ENCODE assay signal across 23 cellular contexts in genomic region chr17:12099412-12099811, GRCh38.
DNase-seq lines count a peak whose midpoint lies in the region; ATAC-seq and TF ChIP-seq lines count a peak whose summit lies in the region.
"Had no signal": no experiment of that assay in that cellular context is flagged by ENCODE, and none has a peak within 500 bp of the region (broad histone marks: within the 10 kb centered on the region; RNA-seq: fewer than 3 reads in every experiment).

No MANE protein-coding gene starts in this region.

- no peak for TF ChIP-seq RAD21 in liver (IDR thresholded peaks at IDR 0.05)

- no peak overlapping the region for H3K27ac ChIP-seq in liver (ENCODE audit: low read depth in 1 of 2, low read length in 2 of 2)
- no peak overlapping the region for H3K27ac ChIP-seq in breast epithelium
- H3K27ac ChIP-seq: BLaER1 had no signal

- H3K27me3 ChIP-seq in endocrine pancreas (ENCODE audit: control insufficient read depth, insufficient read depth, low read length): no peaks in the 10 kb centered on the region
- H3K27me3 ChIP-seq in liver (ENCODE audit: control insufficient read depth in 4 of 4, insufficient read depth in 4 of 4, low read length in 3 of 4): no peaks in the 10 kb centered on the region
- no peaks in the 10 kb centered on the region for H3K27me3 ChIP-seq in breast epithelium
- H3K27me3 ChIP-seq: BE2C, BLaER1 had no signal

- 98% methylated on average over 1 of the region's 1 CpG for WGBS in liver

- peaks cover 10% of the 10 kb centered on the region for H3K4me1 ChIP-seq in endocrine pancreas (ENCODE audit: control insufficient read depth, insufficient read depth, low read length)
- H3K4me1 ChIP-seq in liver (ENCODE audit: control insufficient read depth in 4 of 4, insufficient read depth in 4 of 4, low read length in 3 of 4): peaks cover 0 to 5% (median 0%) of the 10 kb centered on the region in 4 donors
- no peaks in the 10 kb centered on the region for H3K4me1 ChIP-seq in breast epithelium
- H3K4me1 ChIP-seq: BE2C had no signal

- TF ChIP-seq CTCF in liver (IDR thresholded peaks at IDR 0.05; ENCODE audit: low read depth, low read length, missing input control) (no peak), breast epithelium (IDR thresholded peaks at IDR 0.05) (no peak)

- no peak for DNase-seq in left lobe of liver (ENCODE audit: low spot score)
- no peak for DNase-seq in T-helper 1 cell
- no peak for DNase-seq in GM19238 (ENCODE audit: insufficient read length, low spot score)
- DNase-seq in breast epithelium (ENCODE audit: low spot score in 2 of 2): no peak
- DNase-seq: 8988T; BE2C; C1 segment of cervical spinal cord; CD4-positive, alpha-beta memory T cell; CD4-positive, CD25-positive, alpha-beta regulatory T cell; CD8-positive, alpha-beta memory T cell; COR-L47; DMS 273 treated with DMSO at 0.1 percent for 48 hours; DMS153; DMS53; DMS79; DND-41; EL; GDM1 had no signal

- no peak for TF ChIP-seq POLR2A in breast epithelium (IDR thresholded peaks at IDR 0.05)

- H3K9ac ChIP-seq in endocrine pancreas (ENCODE audit: control insufficient read depth, insufficient read depth, low read length) (no peak overlapping the region), liver (ENCODE audit: low read depth in 1 of 2, low read length in 2 of 2) (no peak overlapping the region)
- H3K9ac ChIP-seq: BLaER1 had no signal

- H3K36me3 ChIP-seq in endocrine pancreas (ENCODE audit: control insufficient read depth, insufficient read depth, low read length): no peaks in the 10 kb centered on the region
- H3K36me3 ChIP-seq in liver (ENCODE audit: control insufficient read depth in 4 of 4, insufficient read depth in 3 of 4, low read depth in 1 of 4, low read length in 3 of 4): peaks cover 0 to 13% (median 5%) of the 10 kb centered on the region in 4 donors
- H3K36me3 ChIP-seq in breast epithelium: no peaks in the 10 kb centered on the region
- H3K36me3 ChIP-seq: BE2C had no signal

- peak overlapping the region; percentile 43 for H3K4me3 ChIP-seq in endocrine pancreas (ENCODE audit: control insufficient read depth, insufficient read depth, low read length)
- no peak overlapping the region for H3K4me3 ChIP-seq in liver (ENCODE audit: low read depth in 1 of 3, low read length in 3 of 3)
- no peak overlapping the region for H3K4me3 ChIP-seq in breast epithelium
- H3K4me3 ChIP-seq: BLaER1, GM12878 had no signal

- H3K9me3 ChIP-seq in endocrine pancreas (ENCODE audit: control insufficient read depth, low read length): no peaks in the 10 kb centered on the region
- H3K9me3 ChIP-seq in liver (ENCODE audit: control insufficient read depth in 4 of 4, low read length in 3 of 4): peaks cover 0 to 3% (median 0%) of the 10 kb centered on the region in 4 donors
- peaks cover 0 to 5% of the 10 kb centered on the region in 2 donors for H3K9me3 ChIP-seq in breast epithelium
- H3K9me3 ChIP-seq: BE2C, BLaER1 had no signal

- ATAC-seq in left lobe of liver: peak; percentile 70
- no peak for ATAC-seq in GM18502 (IDR thresholded peaks at IDR 0.05; ENCODE audit: poor library complexity, unreplicated experiment)

- intact Hi-C loops in breast epithelium (cut with DNase I; ENCODE audit: low total_unique reads): no loop called here

TF ChIP-seq in liver, 16 proteins besides CTCF, POLR2A, EP300 and RAD21:
- TF ChIP-seq EGR1 (IDR thresholded peaks at IDR 0.05; ENCODE audit: low read depth in 2 of 2) (no peak), FOXA1 (IDR thresholded peaks at IDR 0.05) (no peak), YY1 (IDR thresholded peaks at IDR 0.05) (peak; percentile 12), HNF4A (conservative IDR thresholded peaks at IDR 0.05) (peak; percentile 61 to 74)
